Comparison of ENCODE assay signal across 19 cellular contexts in the genomic region with DNA sequence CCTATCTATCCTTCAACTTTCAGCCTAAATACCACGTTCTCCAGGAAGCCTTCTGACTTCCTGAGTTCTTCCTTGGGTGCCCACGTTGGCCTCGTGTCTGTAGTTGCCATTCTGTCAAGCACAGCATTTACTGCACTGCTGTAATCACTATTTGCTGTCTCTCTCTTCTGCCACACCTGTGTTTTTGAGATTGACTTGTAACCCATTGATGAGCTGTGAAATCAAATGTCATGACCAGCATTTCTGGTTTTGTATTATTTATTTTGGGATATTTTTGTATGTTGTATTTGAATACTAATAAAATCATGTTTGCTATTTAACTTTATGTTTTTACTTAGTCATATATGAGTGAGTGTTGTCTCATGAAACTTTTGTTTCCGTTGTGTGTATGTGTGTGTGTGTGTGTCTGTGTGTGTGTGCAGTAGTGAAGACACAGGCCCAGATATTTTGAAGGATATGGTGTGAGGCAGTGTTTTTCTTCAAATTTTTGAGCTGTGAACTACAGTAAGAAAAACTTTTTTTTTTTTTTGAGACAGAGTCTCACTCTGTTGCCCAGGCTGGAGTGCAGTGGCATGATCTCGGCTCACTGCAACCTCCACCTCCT.
"Had no signal": no experiment of that assay in that cellular context is flagged by ENCODE, and none has a peak within 500 bp of the region (broad histone marks: within the 10 kb centered on the region; RNA-seq: fewer than 3 reads in every experiment).

No MANE protein-coding gene starts in this region.

- H3K4me3 ChIP-seq: cardiac muscle cell, hepatocyte, lung, tibial nerve, uterus had no signal

- H3K27ac ChIP-seq: cardiac muscle cell, hepatocyte, uterus, WERI-Rb-1 had no signal

- H2AFZ ChIP-seq: hepatocyte had no signal

- ATAC-seq: left cardiac atrium, T-helper 17 cell had no signal

- H3K9me3 ChIP-seq: tibial nerve, uterus had no signal

- H3K79me2 ChIP-seq: hepatocyte had no signal

- H3K27me3 ChIP-seq: cardiac muscle cell, hepatocyte, tibial nerve, uterus had no signal

- H3K36me3 ChIP-seq: cardiac muscle cell, tibial nerve, uterus, WERI-Rb-1 had no signal

- H3K4me2 ChIP-seq: hepatocyte had no signal

- DNase-seq: activated CD4-positive, alpha-beta T cell treated with anti-CD3 and anti-CD28 coated beads, Interleukin-2, amount 50 U/mL, for 48 hours; activated gamma-delta T cell treated with Interleukin-2 at 50 U/mL for 16 hours; effector CD8-positive, alpha-beta T cell; foreskin fibroblast; left cardiac atrium; nucleus accumbens; retina; stimulated activated CD4-positive, alpha-beta T cell treated with anti-CD3 and anti-CD28 coated beads, Interleukin-12 subunit alpha, Interleukin-12 subunit beta, amount 100 ng/mL, for 4 hours; stimulated activated CD4-positive, alpha-beta T cell treated with anti-CD3 and anti-CD28 coated beads, Interleukin-1b, Interleukin-23, amount 100 ng/mL, for 48 hours; stimulated activated CD8-positive, alpha-beta memory T cell treated with anti-CD3 and anti-CD28 coated beads, Interleukin-4, amount 100 ng/mL, for 48 hours; stimulated activated naive CD4-positive, alpha-beta T cell; substantia nigra; T-helper 17 cell; uterus; WERI-Rb-1 had no signal
